1 cellular context compared by ENCODE assay signal in genomic region chr19:15673176-15673654, GRCh38.
TF ChIP-seq lines count a peak whose summit lies in the region.

No MANE protein-coding gene starts in this region.

TF ChIP-seq in HepG2, 621 proteins besides CTCF, POLR2A, EP300 and RAD21 (continued from another document and continues in another):
- TF ChIP-seq ZNF670 (CRISPR knock-in tag; IDR thresholded peaks at IDR 0.05; ENCODE audit: borderline replicate concordance) (no peak), RFX3 (CRISPR knock-in tag; IDR thresholded peaks at IDR 0.05) (no peak), NKX3-1 (CRISPR knock-in tag; IDR thresholded peaks at IDR 0.05) (no peak), FOXJ3 (CRISPR knock-in tag; IDR thresholded peaks at IDR 0.05; ENCODE audit: borderline replicate concordance) (0 out of 2 replicates have a peak, but pooled peaks have one; percentile 36), ZBTB21 (CRISPR knock-in tag; IDR thresholded peaks at IDR 0.05) (no peak), MXD3 (CRISPR knock-in tag; IDR thresholded peaks at IDR 0.05) (no peak), ELF3 (CRISPR knock-in tag; IDR thresholded peaks at IDR 0.05) (0 out of 2 replicates have a peak, but pooled peaks have one; percentile 12), ZBTB8A (CRISPR knock-in tag; IDR thresholded peaks at IDR 0.05; ENCODE audit: borderline replicate concordance, low read depth) (no peak), ISX (CRISPR knock-in tag; conservative IDR thresholded peaks at IDR 0.05) (no peak), ZNF740 (CRISPR knock-in tag; IDR thresholded peaks at IDR 0.05) (no peak), KLF9 (CRISPR knock-in tag; IDR thresholded peaks at IDR 0.05; ENCODE audit: low read depth) (no peak), NCOA2 (CRISPR knock-in tag; IDR thresholded peaks at IDR 0.05) (peak; percentile 37; the same call in 1 of the 2 replicates), DDIT3 (CRISPR knock-in tag; IDR thresholded peaks at IDR 0.05) (no peak), IRF2 (CRISPR knock-in tag; IDR thresholded peaks at IDR 0.05) (no peak), SKIL (CRISPR knock-in tag; IDR thresholded peaks at IDR 0.05; ENCODE audit: borderline replicate concordance) (no peak), HNF4G (IDR thresholded peaks at IDR 0.05; ENCODE audit: borderline replicate concordance, low read depth, low read length) (peak; percentile 85), HNF4G (CRISPR knock-in tag; IDR thresholded peaks at IDR 0.05; ENCODE audit: borderline replicate concordance, low read depth) (no peak), CREB1 (IDR thresholded peaks at IDR 0.05) (no peak), CREB1 (CRISPR knock-in tag; IDR thresholded peaks at IDR 0.05) (no peak), KLF15 (CRISPR knock-in tag; IDR thresholded peaks at IDR 0.05; ENCODE audit: borderline replicate concordance) (no peak), ZNF782 (CRISPR knock-in tag; IDR thresholded peaks at IDR 0.05; ENCODE audit: borderline replicate concordance) (no peak), ZFP41 (CRISPR knock-in tag; IDR thresholded peaks at IDR 0.05; ENCODE audit: borderline replicate concordance) (no peak), PHB2 (IDR thresholded peaks at IDR 0.05; ENCODE audit: partially characterized antibody) (no peak), ETV6 (CRISPR knock-in tag; conservative IDR thresholded peaks at IDR 0.05) (no peak), NFAT5 (CRISPR knock-in tag; IDR thresholded peaks at IDR 0.05) (no peak), ZNF589 (CRISPR knock-in tag; conservative IDR thresholded peaks at IDR 0.05) (no peak), FOXC1 (CRISPR knock-in tag; IDR thresholded peaks at IDR 0.05; ENCODE audit: borderline replicate concordance) (no peak), MZF1 (CRISPR knock-in tag; IDR thresholded peaks at IDR 0.05; ENCODE audit: borderline replicate concordance) (no peak), ZNF235 (CRISPR knock-in tag; IDR thresholded peaks at IDR 0.05; ENCODE audit: borderline replicate concordance) (no peak), ATM (IDR thresholded peaks at IDR 0.05; ENCODE audit: borderline replicate concordance) (no peak)
- TF ChIP-seq, protein P1, sequence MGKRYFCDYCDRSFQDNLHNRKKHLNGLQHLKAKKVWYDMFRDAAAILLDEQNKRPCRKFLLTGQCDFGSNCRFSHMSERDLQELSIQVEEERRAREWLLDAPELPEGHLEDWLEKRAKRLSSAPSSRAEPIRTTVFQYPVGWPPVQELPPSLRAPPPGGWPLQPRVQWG (CRISPR knock-in tag; IDR thresholded peaks at IDR 0.05; ENCODE audit: borderline replicate concordance, low read depth): no peak
- TF ChIP-seq, protein P2, sequence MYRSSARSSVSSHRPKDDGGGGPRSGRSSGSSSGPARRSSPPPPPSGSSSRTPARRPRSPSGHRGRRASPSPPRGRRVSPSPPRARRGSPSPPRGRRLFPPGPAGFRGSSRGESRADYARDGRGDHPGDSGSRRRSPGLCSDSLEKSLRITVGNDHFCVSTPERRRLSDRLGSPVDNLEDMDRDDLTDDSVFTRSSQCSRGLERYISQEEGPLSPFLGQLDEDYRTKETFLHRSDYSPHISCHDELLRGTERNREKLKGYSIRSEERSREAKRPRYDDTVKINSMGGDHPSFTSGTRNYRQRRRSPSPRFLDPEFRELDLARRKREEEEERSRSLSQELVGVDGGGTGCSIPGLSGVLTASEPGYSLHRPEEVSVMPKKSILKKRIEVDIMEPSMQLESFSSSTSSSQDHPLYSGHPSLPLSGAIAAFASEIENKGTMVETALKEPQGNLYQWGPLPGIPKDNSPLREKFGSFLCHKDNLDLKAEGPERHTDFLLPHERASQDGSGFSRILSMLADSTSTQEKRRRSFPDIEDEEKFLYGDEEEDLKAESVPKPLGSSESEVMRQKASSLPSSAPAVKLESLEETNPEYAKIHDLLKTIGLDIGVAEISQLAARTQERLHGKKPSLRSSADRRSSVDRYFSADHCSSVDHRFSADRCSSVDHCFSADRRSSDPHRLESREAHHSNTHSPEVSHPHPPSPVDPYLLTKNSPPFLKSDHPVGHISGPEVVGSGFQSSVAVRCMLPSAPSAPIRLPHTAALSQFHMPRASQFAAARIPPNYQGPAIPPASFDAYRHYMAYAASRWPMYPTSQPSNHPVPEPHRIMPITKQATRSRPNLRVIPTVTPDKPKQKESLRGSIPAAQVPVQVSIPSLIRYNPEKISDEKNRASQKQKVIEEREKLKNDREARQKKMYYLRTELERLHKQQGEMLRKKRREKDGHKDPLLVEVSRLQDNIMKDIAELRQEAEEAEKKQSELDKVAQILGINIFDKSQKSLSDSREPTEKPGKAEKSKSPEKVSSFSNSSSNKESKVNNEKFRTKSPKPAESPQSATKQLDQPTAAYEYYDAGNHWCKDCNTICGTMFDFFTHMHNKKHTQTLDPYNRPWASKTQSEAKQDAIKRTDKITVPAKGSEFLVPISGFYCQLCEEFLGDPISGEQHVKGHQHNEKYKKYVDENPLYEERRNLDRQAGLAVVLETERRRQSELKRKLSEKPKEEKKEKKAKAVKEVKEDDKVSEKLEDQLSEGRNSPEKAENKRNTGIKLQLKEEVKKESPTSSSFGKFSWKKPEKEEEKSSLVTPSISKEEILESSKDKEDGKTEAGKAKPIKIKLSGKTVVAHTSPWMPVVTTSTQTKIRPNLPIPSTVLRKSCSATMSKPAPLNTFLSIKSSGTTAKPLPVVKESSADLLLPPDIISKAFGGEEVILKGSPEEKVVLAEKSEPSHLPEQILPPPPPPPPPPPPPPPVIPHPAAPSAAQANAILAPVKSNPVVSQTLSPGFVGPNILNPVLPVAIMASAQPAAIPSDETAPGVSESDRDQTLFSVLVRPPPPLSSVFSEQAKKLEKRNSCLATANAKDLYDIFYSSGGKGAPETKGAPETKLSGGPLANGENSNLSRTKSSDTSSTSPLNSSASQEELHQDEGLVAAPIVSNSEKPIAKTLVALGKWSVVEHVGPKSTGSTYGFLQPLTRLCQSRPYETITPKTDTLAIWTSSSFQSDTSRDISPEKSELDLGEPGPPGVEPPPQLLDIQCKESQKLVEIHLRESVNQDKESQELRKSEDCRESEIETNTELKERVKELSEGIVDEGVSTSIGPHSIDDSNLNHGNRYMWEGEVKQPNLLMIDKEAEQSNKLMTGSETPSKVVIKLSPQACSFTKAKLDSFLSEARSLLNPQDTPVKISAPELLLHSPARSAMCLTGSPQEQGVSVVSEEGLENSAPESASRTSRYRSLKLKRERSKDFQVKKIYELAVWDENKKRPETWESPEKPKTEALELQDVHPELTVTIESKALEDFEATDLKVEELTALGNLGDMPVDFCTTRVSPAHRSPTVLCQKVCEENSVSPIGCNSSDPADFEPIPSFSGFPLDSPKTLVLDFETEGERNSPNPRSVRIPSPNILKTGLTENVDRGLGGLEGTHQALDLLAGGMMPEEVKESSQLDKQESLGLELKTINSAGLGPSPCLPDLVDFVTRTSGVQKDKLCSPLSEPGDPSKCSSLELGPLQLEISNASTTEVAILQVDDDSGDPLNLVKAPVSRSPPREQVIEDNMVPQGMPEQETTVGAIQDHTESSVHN (CRISPR knock-in tag; IDR thresholded peaks at IDR 0.05): no peak
- TF ChIP-seq, protein P3, sequence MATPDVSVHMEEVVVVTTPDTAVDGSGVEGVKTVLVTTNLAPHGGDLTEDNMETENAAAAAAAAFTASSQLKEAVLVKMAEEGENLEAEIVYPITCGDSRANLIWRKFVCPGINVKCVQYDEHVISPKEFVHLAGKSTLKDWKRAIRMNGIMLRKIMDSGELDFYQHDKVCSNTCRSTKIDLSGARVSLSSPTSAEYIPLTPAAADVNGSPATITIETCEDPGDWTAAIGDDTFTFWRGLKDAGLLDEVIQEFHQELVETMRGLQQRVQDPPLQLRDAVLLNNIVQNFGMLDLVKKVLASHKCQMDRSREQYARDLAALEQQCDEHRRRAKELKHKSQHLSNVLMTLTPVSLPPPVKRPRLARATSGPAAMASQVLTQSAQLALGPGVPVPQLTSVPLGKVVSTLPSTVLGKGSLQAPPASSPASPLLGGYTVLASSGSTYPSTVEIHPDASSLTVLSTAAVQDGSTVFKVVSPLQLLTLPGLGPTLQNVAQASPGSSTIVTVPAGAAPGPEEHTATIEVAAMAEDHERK (CRISPR knock-in tag; IDR thresholded peaks at IDR 0.05; ENCODE audit: low read depth): no peak
- TF ChIP-seq, protein P4, sequence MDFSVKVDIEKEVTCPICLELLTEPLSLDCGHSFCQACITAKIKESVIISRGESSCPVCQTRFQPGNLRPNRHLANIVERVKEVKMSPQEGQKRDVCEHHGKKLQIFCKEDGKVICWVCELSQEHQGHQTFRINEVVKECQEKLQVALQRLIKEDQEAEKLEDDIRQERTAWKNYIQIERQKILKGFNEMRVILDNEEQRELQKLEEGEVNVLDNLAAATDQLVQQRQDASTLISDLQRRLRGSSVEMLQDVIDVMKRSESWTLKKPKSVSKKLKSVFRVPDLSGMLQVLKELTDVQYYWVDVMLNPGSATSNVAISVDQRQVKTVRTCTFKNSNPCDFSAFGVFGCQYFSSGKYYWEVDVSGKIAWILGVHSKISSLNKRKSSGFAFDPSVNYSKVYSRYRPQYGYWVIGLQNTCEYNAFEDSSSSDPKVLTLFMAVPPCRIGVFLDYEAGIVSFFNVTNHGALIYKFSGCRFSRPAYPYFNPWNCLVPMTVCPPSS (IDR thresholded peaks at IDR 0.05): no peak
